21 cellular contexts compared by ENCODE assay signal in the genomic region with DNA sequence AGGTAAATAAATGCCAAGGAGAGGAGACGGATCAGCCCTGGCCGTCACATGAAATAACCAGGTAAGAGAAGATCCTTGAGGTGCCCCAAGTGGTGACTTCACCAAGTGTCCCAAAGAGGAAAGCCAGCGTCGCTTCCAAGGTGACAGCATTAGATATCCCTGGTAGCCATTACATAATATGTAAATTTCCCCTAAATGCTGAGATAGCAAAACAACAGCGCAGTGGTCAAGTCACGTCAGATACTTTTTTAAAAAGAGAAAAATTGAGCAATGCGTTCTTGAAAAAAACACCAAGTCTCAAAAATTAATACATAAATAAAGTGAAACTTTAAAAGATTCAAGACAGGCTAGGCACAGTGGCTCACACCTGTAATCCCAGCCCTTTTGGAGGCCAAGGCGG.
DNase-seq lines count a peak whose midpoint lies in the region; ATAC-seq and TF ChIP-seq lines count a peak whose summit lies in the region.
"Had no signal": no experiment of that assay in that cellular context is flagged by ENCODE, and none has a peak within 500 bp of the region (broad histone marks: within the 10 kb centered on the region; RNA-seq: fewer than 3 reads in every experiment).

No MANE protein-coding gene starts in this region.

- no peaks in the 10 kb centered on the region for H3K79me2 ChIP-seq in PC-9 (ENCODE audit: low read depth)

- TF ChIP-seq CTCF in LNCAP (IDR thresholded peaks at IDR 0.05) (0 out of 2 replicates have a peak, but pooled peaks have one; percentile 13), PC-9 (conservative IDR thresholded peaks at IDR 0.05) (no peak), osteocyte (IDR thresholded peaks at IDR 0.05) (no peak)

- H3K4me3 Mint-ChIP-seq in osteocyte (ENCODE audit: unreplicated experiment) = no peak overlapping the region
- H3K4me3 Mint-ChIP-seq: CD4-positive, CD25-positive, alpha-beta regulatory T cell; CD8-positive, alpha-beta memory T cell; H9; IgD-negative memory B cell had no signal

- H3K27me3 ChIP-seq in PC-9 (ENCODE audit: insufficient read depth, low read depth) = peaks cover 95% of the 10 kb centered on the region

- ATAC-seq in HG03565 (IDR thresholded peaks at IDR 0.05; ENCODE audit: unreplicated experiment) = no peak
- ATAC-seq: GM12878 had no signal

- no peak overlapping the region for H3K27ac ChIP-seq in PC-9
- H3K27ac ChIP-seq: HL-60 had no signal

- intact Hi-C loops in PC-9 (cut with micrococcal nuclease; ENCODE audit: unreplicated experiment) = no loop called here

- no peaks in the 10 kb centered on the region for H3F3A ChIP-seq in PC-9 (ENCODE audit: insufficient read depth, low read depth)

- no peaks in the 10 kb centered on the region for H3K36me3 ChIP-seq in PC-9 (ENCODE audit: low read depth)
- H3K36me3 ChIP-seq: BE2C had no signal

- peak overlapping the region; percentile 5; the same call in 1 of the 2 replicates for H3K4me2 ChIP-seq in PC-9

- CTCF ChIA-PET in PC-9 (lab: Charles Lee) = no interaction called here

- DNase-seq in activated effector memory CD4-positive, alpha-beta T cell treated with anti-CD3 and anti-CD28 coated beads, Interleukin-2, amount 50 U/mL, for 16 hours = peak; percentile 8
- no peak for DNase-seq in activated effector memory CD4-positive, alpha-beta T cell treated with Interleukin-2 at 50 U/mL for 16 hours
- DNase-seq in PC-9 (no peak), osteocyte (ENCODE audit: extremely low spot score, unreplicated experiment) (peak; percentile 13), mucosa of gallbladder (ENCODE audit: low spot score) (no peak)
- DNase-seq: ACHN; BE2C; C1 segment of cervical spinal cord; CD4-positive, CD25-positive, alpha-beta regulatory T cell; CD8-positive, alpha-beta memory T cell; COR-L47; DMS 273 treated with DMSO at 0.1 percent for 48 hours; DMS53; DND-41; EL; H9 had no signal

- H3K4me1 Mint-ChIP-seq in osteocyte (ENCODE audit: unreplicated experiment) = peaks cover 2% of the 10 kb centered on the region
- H3K4me1 Mint-ChIP-seq: CD4-positive, CD25-positive, alpha-beta regulatory T cell; CD8-positive, alpha-beta memory T cell; H9; IgD-negative memory B cell had no signal

- no peaks in the 10 kb centered on the region for H3K9me3 Mint-ChIP-seq in osteocyte (ENCODE audit: unreplicated experiment)
- H3K9me3 Mint-ChIP-seq: CD8-positive, alpha-beta memory T cell; IgD-negative memory B cell had no signal

- peaks cover under 1% of the 10 kb centered on the region for H3K27me3 Mint-ChIP-seq in osteocyte (ENCODE audit: unreplicated experiment)

- H3K27ac Mint-ChIP-seq in osteocyte (ENCODE audit: unreplicated experiment) = no peak overlapping the region
- H3K27ac Mint-ChIP-seq: CD4-positive, CD25-positive, alpha-beta regulatory T cell; CD8-positive, alpha-beta memory T cell; H9; IgD-negative memory B cell had no signal

- no peaks in the 10 kb centered on the region for H4K20me1 ChIP-seq in PC-9 (ENCODE audit: insufficient read depth)

- no peak overlapping the region for H3K4me3 ChIP-seq in PC-9
- H3K4me3 ChIP-seq: GM12878 had no signal

- H3K9me2 ChIP-seq in PC-9 (ENCODE audit: insufficient read depth) = no peaks in the 10 kb centered on the region

- no peaks in the 10 kb centered on the region for H3K4me1 ChIP-seq in PC-9 (replicated peaks; ENCODE audit: insufficient read depth)
- H3K4me1 ChIP-seq: BE2C had no signal

- no TSS peak for BruUV-seq in PC-9 (replicated peaks; lab: Mats Ljungman, UMichigan)

- H2AFZ ChIP-seq in PC-9 = no peak overlapping the region

- POLR2A ChIA-PET in PC-9 (lab: Charles Lee; ENCODE audit: unreplicated experiment) = no interaction called here

- no peaks in the 10 kb centered on the region for H3K36me3 Mint-ChIP-seq in osteocyte (ENCODE audit: unreplicated experiment)
- H3K36me3 Mint-ChIP-seq: CD4-positive, CD25-positive, alpha-beta regulatory T cell; CD8-positive, alpha-beta memory T cell; IgD-negative memory B cell had no signal

- H3K9me3 ChIP-seq in PC-9 (ENCODE audit: insufficient read depth, low read depth) = no peaks in the 10 kb centered on the region
- H3K9me3 ChIP-seq: BE2C had no signal

Comparison
In these comparisons a context has a peak if more than half of its experiments do, and no peak if none do; other contexts are left out.
1. DNase-seq: peak in activated effector memory CD4-positive, alpha-beta T cell treated with anti-CD3 and anti-CD28 coated beads, Interleukin-2, amount 50 U/mL, for 16 hours (single experiment) and osteocyte (single experiment); none in activated effector memory CD4-positive, alpha-beta T cell treated with Interleukin-2 at 50 U/mL for 16 hours (single experiment), PC-9 (0 of 2) and mucosa of gallbladder (single experiment).